ENCODE assay signal across 8 cellular contexts in the genomic region with DNA sequence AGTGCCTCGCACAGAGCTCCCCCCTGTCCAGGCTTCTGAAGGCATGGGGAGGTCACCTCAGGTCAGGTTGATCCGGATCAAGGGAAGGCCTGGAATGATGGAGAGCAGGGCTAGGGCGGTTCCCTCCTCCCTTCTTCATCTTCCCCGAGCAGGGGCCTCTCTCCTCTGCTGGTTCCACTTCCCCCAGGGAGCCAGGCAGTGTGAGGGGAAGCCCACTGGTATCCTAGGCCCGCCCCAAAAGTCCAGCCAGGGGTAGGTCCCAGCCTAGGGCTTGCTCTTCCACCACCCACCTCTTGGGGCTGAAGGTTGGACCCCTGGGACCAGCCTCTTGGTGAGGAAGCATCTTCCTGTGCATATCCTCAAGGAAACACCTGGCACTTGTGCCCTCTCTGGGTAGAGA. TPM values are rescaled to one million over a fixed set of nuclear protein-coding genes. Genes with fewer than 3 reads are reported as not detected.
DNase-seq lines count a peak whose midpoint lies in the region; ATAC-seq and TF ChIP-seq lines count a peak whose summit lies in the region.

No MANE protein-coding gene starts in this region.

- TF ChIP-seq CTCF in AG04450 (IDR thresholded peaks at IDR 0.05; ENCODE audit: low read depth, low read length): no peak

- no peak overlapping the region for H3K9ac ChIP-seq in HUES6 (ENCODE audit: low read length)

- H3K4me3 ChIP-seq in AG04450 (ENCODE audit: low read depth, low read length): peak overlapping the region; percentile 76
- peak overlapping the region; percentile 66; the same call in 1 of the 2 replicates for H3K4me3 ChIP-seq in HUES6 (ENCODE audit: low read depth, low read length)
- H3K4me3 ChIP-seq in naive thymus-derived CD4-positive, alpha-beta T cell (ENCODE audit: low read length): no peak overlapping the region

- no peaks in the 10 kb centered on the region for H3K27me3 Mint-ChIP-seq in naive thymus-derived CD4-positive, alpha-beta T cell

- CTCF ChIA-PET in AG04450 (lab: Charles Lee): no interaction called here
- CTCF ChIA-PET in naive thymus-derived CD4-positive, alpha-beta T cell (lab: Charles Lee): interaction anchor here (0.9 to 1.7 kb wide), 3 partner anchors 10 to 153 kb away, joined by 3 to 8 read pairs (median 6); no protein-coding TSS in a partner anchor

- H3K27me3 ChIP-seq in AG04450 (ENCODE audit: control insufficient read depth, insufficient read depth, low read length) (no peaks in the 10 kb centered on the region), HUES6 (ENCODE audit: control insufficient read depth, insufficient read depth, low read length) (no peaks in the 10 kb centered on the region)
- H3K27me3 ChIP-seq in naive thymus-derived CD4-positive, alpha-beta T cell (ENCODE audit: control insufficient read depth in 2 of 2, insufficient read depth in 2 of 2, low read length in 2 of 2): no peaks in the 10 kb centered on the region

- H3K4me1 Mint-ChIP-seq in naive thymus-derived CD4-positive, alpha-beta T cell: peaks cover 9 to 31% (median 19%) of the 10 kb centered on the region in 7 donors

- H3K27ac Mint-ChIP-seq in naive thymus-derived CD4-positive, alpha-beta T cell: peak overlapping the region; percentile 89 to 96 (median 93)

- no peak overlapping the region for H3K27ac ChIP-seq in AG04450 (ENCODE audit: low read depth, low read length)
- no peak overlapping the region for H3K27ac ChIP-seq in HUES6 (ENCODE audit: low read depth, low read length)
- peak overlapping the region; percentile 93 for H3K27ac ChIP-seq in caudate nucleus (ENCODE audit: low read depth, low read length)
- H3K27ac ChIP-seq in naive thymus-derived CD4-positive, alpha-beta T cell (ENCODE audit: low read depth, low read length): peak overlapping the region; percentile 70

- peak overlapping the region; percentile 26 to 100 (median 90) for H3K4me3 Mint-ChIP-seq in naive thymus-derived CD4-positive, alpha-beta T cell

- H3K4me1 ChIP-seq in HUES6 (ENCODE audit: control insufficient read depth, insufficient read depth, low read length): peaks cover 38% of the 10 kb centered on the region
- H3K4me1 ChIP-seq in naive thymus-derived CD4-positive, alpha-beta T cell (ENCODE audit: control insufficient read depth in 2 of 2, insufficient read depth in 2 of 2, low read length in 2 of 2): peaks cover 30 to 36% of the 10 kb centered on the region in 2 donors

- POLR2A ChIA-PET in AG04450 (lab: Yijun Ruan, JAX): no interaction called here
- POLR2A ChIA-PET in naive thymus-derived CD4-positive, alpha-beta T cell (lab: Charles Lee): interaction anchor here (1.2 to 1.6 kb wide), 3 partner anchors 11 to 35 kb away, joined by 3 to 4 read pairs (median 4); no protein-coding TSS in a partner anchor

- no peaks in the 10 kb centered on the region; the same call in 1 of the 2 replicates for H3K9me3 ChIP-seq in AG04450 (ENCODE audit: control insufficient read depth, insufficient read depth, low read length)
- no peaks in the 10 kb centered on the region for H3K9me3 ChIP-seq in HUES6 (ENCODE audit: control insufficient read depth, insufficient read depth, low read depth, low read length)
- no peaks in the 10 kb centered on the region for H3K9me3 ChIP-seq in naive thymus-derived CD4-positive, alpha-beta T cell (ENCODE audit: control insufficient read depth in 2 of 3, low read length in 3 of 3)

- H3K9me3 Mint-ChIP-seq in naive thymus-derived CD4-positive, alpha-beta T cell: peaks cover 0 to 4% (median 0%) of the 10 kb centered on the region in 11 donors

- DNase-seq in AG04450 (ENCODE audit: low read depth, low spot score): no peak
- DNase-seq in caudate nucleus (lab: John Stamatoyannopoulos, UW): peak in 1 of 61 donors; percentile 20
- no peak for DNase-seq in naive thymus-derived CD4-positive, alpha-beta T cell
- DNase-seq in NCI-H2196 (lab: John Stamatoyannopoulos, UW; ENCODE audit: unreplicated experiment): no peak
- DNase-seq in posterior cingulate gyrus: no peak

- peaks cover 0 to 4% (median 0%) of the 10 kb centered on the region in 5 donors for H3K36me3 Mint-ChIP-seq in naive thymus-derived CD4-positive, alpha-beta T cell

- intact Hi-C loops in naive thymus-derived CD4-positive, alpha-beta T cell (cut with micrococcal nuclease): loop anchor here in 1 of 2 donors (1.0 to 10.0 kb wide), 2 partner anchors 11 to 401 kb away; partner anchors contain the start of gene ARHGEF1
- intact Hi-C loops in posterior cingulate gyrus (cut with DNase I): loop anchor here (2.0 kb wide), 1 partner anchor 39 kb away; the partner anchor contains the start of gene MEGF8

- ATAC-seq in naive thymus-derived CD4-positive, alpha-beta T cell: no peak
- no peak for ATAC-seq in HG02970 (IDR thresholded peaks at IDR 0.05; ENCODE audit: low FRiP score, unreplicated experiment)
- ATAC-seq in HG03432 (IDR thresholded peaks at IDR 0.05; ENCODE audit: unreplicated experiment): no peak

- H3K36me3 ChIP-seq in HUES6 (ENCODE audit: control insufficient read depth, insufficient read depth, low read length): peaks cover 37% of the 10 kb centered on the region
- H3K36me3 ChIP-seq in naive thymus-derived CD4-positive, alpha-beta T cell (ENCODE audit: control insufficient read depth in 2 of 3, insufficient read depth in 3 of 3, low read length in 3 of 3): peaks cover 0 to 39% (median 15%) of the 10 kb centered on the region in 3 experiments

RNA-seq across cellular contexts. Expression of gene PRR19, which starts 16.4 kb away (rescaled TPM):
- 0.40 and 0.92 TPM in 2 replicates for polyA plus RNA-seq in AG04450 (2011; rRNA removed)
- 0.43 and 0.74 TPM in 2 replicates for polyA minus RNA-seq in AG04450 (2011; rRNA and poly(A)+ RNA removed)
- total RNA-seq in naive thymus-derived CD4-positive, alpha-beta T cell: under 1 TPM in 4 of 5 experiments, not detected in 1; 0.32 to 0.68 (median 0.38) TPM
- polyA plus RNA-seq in naive thymus-derived CD4-positive, alpha-beta T cell: under 1 TPM; 0.48 to 0.61 TPM

RNA-seq across cellular contexts. Expression of gene CIC, which starts 16.5 kb away (rescaled TPM):
- 2.9 and 4.2 TPM in 2 replicates for polyA plus RNA-seq in AG04450 (2011; rRNA removed)
- polyA minus RNA-seq in AG04450 (2011; rRNA and poly(A)+ RNA removed): 5.1 and 6.2 TPM in 2 replicates
- total RNA-seq in naive thymus-derived CD4-positive, alpha-beta T cell: 100 to 1,000 TPM in 3 of 5 experiments, 10 to 100 TPM in 2; 90.4 to 134 (median 102) TPM
- polyA plus RNA-seq in naive thymus-derived CD4-positive, alpha-beta T cell: 1 to 10 TPM; 1.5 to 2.6 TPM

RNA-seq across cellular contexts. Expression of gene PAFAH1B3, which starts 16.9 kb away (rescaled TPM):
- 34.7 and 38.0 TPM in 2 replicates for polyA plus RNA-seq in AG04450 (2011; rRNA removed)
- polyA minus RNA-seq in AG04450 (2011; rRNA and poly(A)+ RNA removed): 67.8 and 83.0 TPM in 2 replicates
- 10 to 100 TPM; 11.7 to 36.9 (median 16.9) TPM for total RNA-seq in naive thymus-derived CD4-positive, alpha-beta T cell
- 10 to 100 TPM; 52.6 to 73.4 TPM for polyA plus RNA-seq in naive thymus-derived CD4-positive, alpha-beta T cell

RNA-seq across cellular contexts. Expression of gene TMEM145, which starts 27.6 kb away (rescaled TPM):
- not detected in 2 replicates for polyA plus RNA-seq in AG04450 (2011; rRNA removed)
- polyA minus RNA-seq in AG04450 (2011; rRNA and poly(A)+ RNA removed): not detected in 2 replicates
- total RNA-seq in naive thymus-derived CD4-positive, alpha-beta T cell: not detected
- polyA plus RNA-seq in naive thymus-derived CD4-positive, alpha-beta T cell: not detected

RNA-seq across cellular contexts. Expression of gene ERF, which starts 30.6 kb away (rescaled TPM):
- 29.4 and 31.1 TPM in 2 replicates for polyA plus RNA-seq in AG04450 (2011; rRNA removed)
- 45.7 and 49.3 TPM in 2 replicates for polyA minus RNA-seq in AG04450 (2011; rRNA and poly(A)+ RNA removed)
- total RNA-seq in naive thymus-derived CD4-positive, alpha-beta T cell: 100 to 1,000 TPM in 1 of 5 experiments, 10 to 100 TPM in 4; 42.5 to 105 (median 51.8) TPM
- 10 to 100 TPM in 1 of 2 donors, 1 to 10 TPM in 1; 2.8 to 10.8 TPM for polyA plus RNA-seq in naive thymus-derived CD4-positive, alpha-beta T cell

Comparison
In these comparisons a context has a peak if more than half of its experiments do, and no peak if none do; other contexts are left out.
1. H3K27ac ChIP-seq: peak in caudate nucleus (single experiment) and naive thymus-derived CD4-positive, alpha-beta T cell (single experiment); none in AG04450 (single experiment) and HUES6 (single experiment).